8 cellular contexts compared by ENCODE assay signal in genomic region chr1:177181631-177182291, GRCh38. TPM values are rescaled to one million over a fixed set of nuclear protein-coding genes. Genes with fewer than 3 reads are reported as not detected.
A peak's percentile ranks its signal among the peaks of the same experiment; 100 is the strongest.
DNase-seq lines count a peak whose midpoint lies in the region; ATAC-seq and TF ChIP-seq lines count a peak whose summit lies in the region.

No MANE protein-coding gene starts in this region.

- H3K9me3 ChIP-seq in cardiac muscle cell (ENCODE audit: low read depth) = no peaks in the 10 kb centered on the region

- H3K9me3 Mint-ChIP-seq in activated T-helper 1 cell treated with anti-CD3 and anti-CD28 coated beads, Interleukin-12 subunit alpha, Interleukin-12 subunit beta, Interleukin-2, Interleukin-4 antibody, amounts not matched to agents 30 ng/mL and 10 ng/mL and 1 ng/mL, durations not matched to agents 14 hours and 24 hours and 36 hours = no peaks in the 10 kb centered on the region

- peak; percentile 87 for TF ChIP-seq CTCF in cardiac muscle cell (IDR thresholded peaks at IDR 0.05; ENCODE audit: low read depth, low read length)

- H3K36me3 Mint-ChIP-seq in activated T-helper 1 cell treated with anti-CD3 and anti-CD28 coated beads, Interleukin-12 subunit alpha, Interleukin-12 subunit beta, Interleukin-2, Interleukin-4 antibody, amounts not matched to agents 30 ng/mL and 10 ng/mL and 1 ng/mL, durations not matched to agents 14 hours and 24 hours and 36 hours (ENCODE audit: low read depth) = no peaks in the 10 kb centered on the region

- peak; percentile 93 for ATAC-seq in GM19455 (IDR thresholded peaks at IDR 0.05; ENCODE audit: unreplicated experiment)
- peak; percentile 95 for ATAC-seq in HG03442 (IDR thresholded peaks at IDR 0.05; ENCODE audit: unreplicated experiment)

- peaks cover 10% of the 10 kb centered on the region for H3K27me3 ChIP-seq in cardiac muscle cell

- no peak overlapping the region for H3K27ac Mint-ChIP-seq in activated T-helper 1 cell treated with anti-CD3 and anti-CD28 coated beads, Interleukin-12 subunit alpha, Interleukin-12 subunit beta, Interleukin-2, Interleukin-4 antibody, amounts not matched to agents 30 ng/mL and 10 ng/mL and 1 ng/mL, durations not matched to agents 14 hours and 24 hours and 36 hours

- no peaks in the 10 kb centered on the region for H3K4me1 ChIP-seq in cardiac muscle cell (ENCODE audit: low read depth)

- no peak overlapping the region for H3K27ac ChIP-seq in cardiac muscle cell

- peaks cover 11% of the 10 kb centered on the region for H3K4me1 Mint-ChIP-seq in activated T-helper 1 cell treated with anti-CD3 and anti-CD28 coated beads, Interleukin-12 subunit alpha, Interleukin-12 subunit beta, Interleukin-2, Interleukin-4 antibody, amounts not matched to agents 30 ng/mL and 10 ng/mL and 1 ng/mL, durations not matched to agents 14 hours and 24 hours and 36 hours (ENCODE audit: low read depth)

- H3K4me3 ChIP-seq in cardiac muscle cell = no peak overlapping the region

- intact Hi-C loops in activated T-helper 1 cell treated with anti-CD3 and anti-CD28 coated beads, Interleukin-12 subunit alpha, Interleukin-12 subunit beta, Interleukin-2, Interleukin-4 antibody, amounts not matched to agents 30 ng/mL and 10 ng/mL and 1 ng/mL, durations not matched to agents 14 hours and 24 hours and 36 hours (cut with micrococcal nuclease) = loop anchor here (1.0 kb wide), 1 partner anchor 284 kb away; no protein-coding TSS in a partner anchor
- intact Hi-C loops in posterior cingulate gyrus (cut with DNase I) = loop anchor here (1.0 to 10.0 kb wide), 2 partner anchors 284 to 763 kb away; no protein-coding TSS in a partner anchor

- H3K27me3 Mint-ChIP-seq in activated T-helper 1 cell treated with anti-CD3 and anti-CD28 coated beads, Interleukin-12 subunit alpha, Interleukin-12 subunit beta, Interleukin-2, Interleukin-4 antibody, amounts not matched to agents 30 ng/mL and 10 ng/mL and 1 ng/mL, durations not matched to agents 14 hours and 24 hours and 36 hours (ENCODE audit: insufficient read depth) = peaks cover 23% of the 10 kb centered on the region

- H3K4me3 Mint-ChIP-seq in activated T-helper 1 cell treated with anti-CD3 and anti-CD28 coated beads, Interleukin-12 subunit alpha, Interleukin-12 subunit beta, Interleukin-2, Interleukin-4 antibody, amounts not matched to agents 30 ng/mL and 10 ng/mL and 1 ng/mL, durations not matched to agents 14 hours and 24 hours and 36 hours = peak overlapping the region; percentile 26

- DNase-seq in DMS79 (lab: John Stamatoyannopoulos, UW) = peak; percentile 21
- peak; percentile 85 for DNase-seq in NCI-H526 treated with DMSO at 0.1 percent for 48 hours (lab: John Stamatoyannopoulos, UW)
- DNase-seq in activated T-helper 1 cell treated with anti-CD3 and anti-CD28 coated beads, Interleukin-12 subunit alpha, Interleukin-12 subunit beta, Interleukin-2, Interleukin-4 antibody, amounts not matched to agents 30 ng/mL and 10 ng/mL and 1 ng/mL, durations not matched to agents 14 hours and 24 hours and 36 hours (ENCODE audit: low spot score) = peak; percentile 22
- peak; percentile 66 to 87 for DNase-seq in cardiac muscle cell (ENCODE audit: low read depth in 1 of 2, low spot score in 1 of 2)
- peak; percentile 55 to 95 (median 75) for DNase-seq in posterior cingulate gyrus
- DNase-seq in central memory CD4-positive, alpha-beta T cell = no peak

- no peaks in the 10 kb centered on the region for H3K36me3 ChIP-seq in cardiac muscle cell

RNA-seq across cellular contexts. Expression of gene BRINP2, which starts 11.0 kb away (rescaled TPM):
- 0.26 TPM in 1 of 2 replicates, not detected in the other for total RNA-seq in activated T-helper 1 cell treated with anti-CD3 and anti-CD28 coated beads, Interleukin-12 subunit alpha, Interleukin-12 subunit beta, Interleukin-2, Interleukin-4 antibody, amounts not matched to agents 30 ng/mL and 10 ng/mL and 1 ng/mL, durations not matched to agents 14 hours and 24 hours and 36 hours
- 8.9 and 20.6 TPM in 2 replicates for total RNA-seq in cardiac muscle cell
- polyA plus RNA-seq in cardiac muscle cell = 11.5 and 26.1 TPM in 2 replicates

RNA-seq across cellular contexts. Expression of gene ASTN1, which starts 17.2 kb away (rescaled TPM):
- total RNA-seq in activated T-helper 1 cell treated with anti-CD3 and anti-CD28 coated beads, Interleukin-12 subunit alpha, Interleukin-12 subunit beta, Interleukin-2, Interleukin-4 antibody, amounts not matched to agents 30 ng/mL and 10 ng/mL and 1 ng/mL, durations not matched to agents 14 hours and 24 hours and 36 hours = not detected in 2 replicates
- total RNA-seq in cardiac muscle cell = 15.3 and 34.2 TPM in 2 replicates
- polyA plus RNA-seq in cardiac muscle cell = 9.3 and 18.4 TPM in 2 replicates

Comparison
In these comparisons a context has a peak if more than half of its experiments do, and no peak if none do; other contexts are left out.
1. RNA of gene ASTN1, which starts 17.2 kb away (total RNA-seq): 15.3 to 34.2 TPM in cardiac muscle cell; not detected in activated T-helper 1 cell treated with anti-CD3 and anti-CD28 coated beads, Interleukin-12 subunit alpha, Interleukin-12 subunit beta, Interleukin-2, Interleukin-4 antibody, amounts not matched to agents 30 ng/mL and 10 ng/mL and 1 ng/mL, durations not matched to agents 14 hours and 24 hours and 36 hours; every median in the first group is over 10 times any median in the second.